21 cellular contexts compared by ENCODE assay signal in the genomic region with DNA sequence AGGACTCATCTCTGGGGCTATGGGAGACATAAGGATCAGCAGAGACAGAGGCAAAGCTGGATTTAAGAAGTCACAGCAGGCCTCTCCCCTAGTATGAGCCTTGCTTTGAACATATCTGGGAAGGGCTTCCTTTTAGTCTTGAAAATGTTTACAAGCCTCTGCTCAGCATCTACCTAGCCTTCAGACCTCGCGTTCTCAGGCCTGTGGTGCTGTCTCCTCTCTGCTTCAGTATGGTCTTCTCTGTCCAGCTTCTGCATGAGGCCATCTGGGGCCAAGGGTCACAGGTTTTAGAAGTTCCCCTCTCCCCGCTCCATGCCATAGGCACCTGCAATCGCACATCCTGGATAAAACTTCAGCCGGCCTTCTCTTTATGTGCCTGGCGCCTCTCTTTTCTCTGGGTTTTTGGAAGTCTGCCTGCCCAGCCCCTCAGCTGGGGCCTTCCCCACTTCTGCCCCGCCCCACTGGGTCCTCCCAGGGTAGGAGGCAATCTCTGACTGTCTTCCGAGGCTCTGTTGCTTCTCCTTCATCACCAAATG. TPM values are rescaled to one million over a fixed set of nuclear protein-coding genes. Genes with fewer than 3 reads are reported as not detected.
DNase-seq lines count a peak whose midpoint lies in the region; ATAC-seq, FAIRE-seq and TF ChIP-seq lines count a peak whose summit lies in the region.
"Had no signal": no experiment of that assay in that cellular context is flagged by ENCODE, and none has a peak within 500 bp of the region (broad histone marks: within the 10 kb centered on the region; RNA-seq: fewer than 3 reads in every experiment).

No MANE protein-coding gene starts in this region.

- H3K4me1 ChIP-seq in muscle layer of colon (ENCODE audit: insufficient read depth, low read length) (peaks cover 34% of the 10 kb centered on the region), stomach smooth muscle (ENCODE audit: control insufficient read depth, insufficient read depth, low read length) (peaks cover 42% of the 10 kb centered on the region)
- H3K4me1 ChIP-seq: A549 had no signal

- no peak for FAIRE-seq in HTR-8/SVneo (lab: Jason Lieb, UNC)
- FAIRE-seq: A549, GM12891, GM18507, H1 had no signal

- DNase-seq in AG04450 (ENCODE audit: low read depth, low spot score): no peak
- DNase-seq in NCI-H2171 treated with DMSO at 0.1 percent for 48 hours (lab: John Stamatoyannopoulos, UW): peak; percentile 34
- no peak for DNase-seq in HTR-8/SVneo (ENCODE audit: insufficient read length, low spot score)
- DNase-seq: CD4-positive, alpha-beta memory T cell; DMS53; EL; KG1; MV-4-11; NCI-H1694 treated with DMSO at 0.1 percent for 48 hours; NCI-H345; NCI-H524 treated with DMSO at 0.1 percent for 48 hours; Peyer's patch had no signal

- TF ChIP-seq CTCF in AG04450 (IDR thresholded peaks at IDR 0.05; ENCODE audit: low read depth, low read length): no peak

- H3K27me3 ChIP-seq in AG04450 (ENCODE audit: control insufficient read depth, insufficient read depth, low read length) (no peaks in the 10 kb centered on the region), muscle layer of colon (ENCODE audit: control insufficient read depth in 1 of 2, insufficient read depth in 2 of 2, low read length in 2 of 2) (no peaks in the 10 kb centered on the region), stomach smooth muscle (ENCODE audit: control insufficient read depth in 1 of 2, insufficient read depth in 2 of 2, low read length in 2 of 2) (no peaks in the 10 kb centered on the region)
- H3K27me3 ChIP-seq: BLaER1, Peyer's patch had no signal

- no peak overlapping the region for H3K4me3 ChIP-seq in AG04450 (ENCODE audit: low read depth, low read length)
- peak overlapping the region; percentile 50 to 51 for H3K4me3 ChIP-seq in muscle layer of colon (ENCODE audit: low read depth in 1 of 2, low read length in 2 of 2)
- H3K4me3 ChIP-seq in stomach smooth muscle (ENCODE audit: low read length in 2 of 2): peak overlapping the region; percentile 66 to 97
- H3K4me3 ChIP-seq: A549, BLaER1 had no signal

- H3K9me3 ChIP-seq in AG04450 (ENCODE audit: control insufficient read depth, insufficient read depth, low read length) (no peaks in the 10 kb centered on the region), muscle layer of colon (ENCODE audit: low read length) (no peaks in the 10 kb centered on the region), stomach smooth muscle (ENCODE audit: control insufficient read depth in 2 of 2, low read length in 2 of 2) (no peaks in the 10 kb centered on the region)
- H3K9me3 ChIP-seq: A549, BLaER1, Peyer's patch had no signal

- POLR2A ChIA-PET in AG04450 (lab: Yijun Ruan, JAX): no interaction called here

- H3K9ac ChIP-seq in muscle layer of colon (ENCODE audit: low read length) (peak overlapping the region; percentile 81), stomach smooth muscle (ENCODE audit: low read length in 2 of 2) (peak overlapping the region; percentile 84 to 99)
- H3K9ac ChIP-seq: BLaER1 had no signal

- H3K36me3 ChIP-seq in muscle layer of colon (ENCODE audit: insufficient read depth, low read length): peaks cover 81% of the 10 kb centered on the region
- H3K36me3 ChIP-seq in stomach smooth muscle (ENCODE audit: control insufficient read depth in 2 of 2, insufficient read depth in 2 of 2, low read length in 2 of 2): peaks cover 57 to 74% of the 10 kb centered on the region in 2 donors
- H3K36me3 ChIP-seq: BLaER1, Peyer's patch had no signal

- ATAC-seq in GM19463 (IDR thresholded peaks at IDR 0.05; ENCODE audit: unreplicated experiment): no peak
- ATAC-seq in HG03097 (IDR thresholded peaks at IDR 0.05; ENCODE audit: low FRiP score, unreplicated experiment): no peak

- CTCF ChIA-PET in AG04450 (lab: Charles Lee): no interaction called here

- H3K27ac ChIP-seq in AG04450 (ENCODE audit: low read depth, low read length) (peak overlapping the region; percentile 39), muscle layer of colon (ENCODE audit: low read depth, low read length) (peak overlapping the region; percentile 99), stomach smooth muscle (ENCODE audit: low read length) (peak overlapping the region; percentile 100)
- H3K27ac ChIP-seq: A549, BLaER1 had no signal

RNA-seq across cellular contexts. Expression of gene ACTG2, which starts 7.1 kb away (rescaled TPM):
- 641 and 956 TPM in 2 replicates for polyA plus RNA-seq in AG04450 (2011; rRNA removed)
- polyA minus RNA-seq in AG04450 (2011; rRNA and poly(A)+ RNA removed): 1,663 and 2,074 TPM in 2 replicates
- polyA plus RNA-seq: CD4-positive, alpha-beta memory T cell had no signal

RNA-seq across cellular contexts. Expression of gene DGUOK, which starts 26.8 kb away (rescaled TPM):
- polyA plus RNA-seq in AG04450 (2011; rRNA removed): 101 TPM in 2 replicates
- polyA minus RNA-seq in AG04450 (2011; rRNA and poly(A)+ RNA removed): 22.3 and 22.4 TPM in 2 replicates

Comparison
In these comparisons a context has a peak if more than half of its experiments do, and no peak if none do; other contexts are left out.
1. H3K27ac ChIP-seq: peak in every context shown above with its lines; median percentile 100 in stomach smooth muscle; 99 in muscle layer of colon; 39 in AG04450.